In genomic region chr1:186033744-186034345, GRCh38 we compare ENCODE assay signal across 16 cellular contexts.
A peak's percentile ranks its signal among the peaks of the same experiment; 100 is the strongest.
DNase-seq lines count a peak whose midpoint lies in the region; ATAC-seq, FAIRE-seq and TF ChIP-seq lines count a peak whose summit lies in the region.
"Had no signal": no experiment of that assay in that cellular context is flagged by ENCODE, and none has a peak within 500 bp of the region (broad histone marks: within the 10 kb centered on the region; RNA-seq: fewer than 3 reads in every experiment).

No MANE protein-coding gene starts in this region.

- TF ChIP-seq POLR2A in K562 (conservative IDR thresholded peaks at IDR 0.05): no peak

- H3K4me1 ChIP-seq in ACC112 (ENCODE audit: control insufficient read depth, insufficient read depth, low read length, unreplicated experiment) (peaks cover 6% of the 10 kb centered on the region), K562 (replicated peaks in 1 of 2; ENCODE audit: control insufficient read depth in 2 of 2, insufficient read depth in 2 of 2, low read length in 2 of 2) (no peaks in the 10 kb centered on the region)
- H3K4me1 ChIP-seq: uterus had no signal

- H3K27me3 ChIP-seq in ACC112 (ENCODE audit: insufficient read depth, low read length): no peaks in the 10 kb centered on the region
- no peaks in the 10 kb centered on the region for H3K27me3 ChIP-seq in K562 (ENCODE audit: control insufficient read depth in 2 of 2, insufficient read depth in 2 of 2, low read length in 2 of 2)
- H3K27me3 ChIP-seq: uterus had no signal

- no TSS peak for BruUV-seq in K562 (replicated peaks; lab: Mats Ljungman, UMichigan)

- 16% methylated on average over 2 of the region's 2 CpGs for WGBS in K562 (ENCODE audit: insufficient coverage, low coverage, missing lambda C conversion rate)

- H4K20me1 ChIP-seq in K562 (replicated peaks; ENCODE audit: control insufficient read depth, insufficient read depth, low read length): no peaks in the 10 kb centered on the region

- no peaks in the 10 kb centered on the region for H3K9me1 ChIP-seq in K562 (ENCODE audit: control insufficient read depth, insufficient read depth, low read length)

- POLR2A ChIA-PET in K562 (lab: Yijun Ruan, JAX): interaction anchor here (0.7 kb wide), 1 partner anchor 37 kb away, joined by 3 read pairs; no protein-coding TSS in a partner anchor

- no peak overlapping the region for H3K4me2 ChIP-seq in K562 (ENCODE audit: insufficient read depth, low read length)

- no peak for TF ChIP-seq EP300 in K562 (IDR thresholded peaks at IDR 0.05; ENCODE audit: low read length)

- DNase-seq in HS-5 (ENCODE audit: low read depth) (peak; percentile 14), K562 (ENCODE audit: extremely low read depth in 1 of 4, low spot score in 3 of 4) (no peak), iris pigment epithelial cell (ENCODE audit: low read depth) (peak; percentile 30), SKM-1 (lab: John Stamatoyannopoulos, UW; ENCODE audit: unreplicated experiment) (no peak), globus pallidus (ENCODE audit: low spot score) (no peak)
- DNase-seq: activated naive CD8-positive, alpha-beta T cell treated with anti-CD3 and anti-CD28 coated beads, Interleukin-2, amount 10 ng/mL, durations not matched to agents 7 days and 5 days; cortex of kidney; islet precursor cell; NCI-H2029 treated with DMSO at 0.1 percent for 48 hours; stimulated activated CD4-positive, alpha-beta T cell treated with anti-CD3 and anti-CD28 coated beads, Interleukin-4, amount 100 ng/mL, for 4 hours; stimulated activated naive B cell treated with anti-CD40 and anti-IgM and Interleukin-4, amounts not matched to agents 10 μg/mL and 1 μg/mL and 100 μg/mL, for 72 hours; uterus had no signal

- TF ChIP-seq CTCF in K562 (IDR thresholded peaks at IDR 0.05 in 2 of 3, conservative IDR thresholded peaks at IDR 0.05 in 1 of 3; ENCODE audit: insufficient read depth in 2 of 3, low read depth in 1 of 3, low read length in 3 of 3): no peak

- peak overlapping the region; percentile 79 for H2AFZ ChIP-seq in ACC112 (ENCODE audit: low read length, unreplicated experiment)
- H2AFZ ChIP-seq in K562 (ENCODE audit: low read depth, low read length): no peak overlapping the region

- FAIRE-seq in K562 (lab: Jason Lieb, UNC): no peak

- no peak overlapping the region for H3K9ac ChIP-seq in K562 (ENCODE audit: insufficient read depth in 1 of 2, low read depth in 2 of 2, low read length in 2 of 2)

- H3K36me3 ChIP-seq in ACC112 (ENCODE audit: insufficient read depth, low read length) (no peaks in the 10 kb centered on the region), K562 (ENCODE audit: control insufficient read depth, insufficient read depth, low read length) (no peaks in the 10 kb centered on the region)
- H3K36me3 ChIP-seq: uterus had no signal

- H3K4me3 ChIP-seq in ACC112 (ENCODE audit: low read depth, low read length) (no peak overlapping the region), K562 (no peak overlapping the region)
- H3K4me3 ChIP-seq: uterus had no signal

- H3K27ac ChIP-seq in ACC112 (ENCODE audit: low read depth, low read length): peak overlapping the region; percentile 40
- H3K27ac ChIP-seq in K562 (ENCODE audit: extremely low read depth, low read depth, low read length): no peak overlapping the region
- H3K27ac ChIP-seq: uterus had no signal

- H3K79me2 ChIP-seq in ACC112 (ENCODE audit: control insufficient read depth, insufficient read depth, low read length, unreplicated experiment) (no peaks in the 10 kb centered on the region), K562 (ENCODE audit: control insufficient read depth, insufficient read depth, low read length) (no peaks in the 10 kb centered on the region)

- in situ Hi-C loops in K562 (cut with MboI): no loop called here

- no peaks in the 10 kb centered on the region; the same call in 1 of the 2 replicates for H3K9me3 ChIP-seq in K562 (replicated peaks; ENCODE audit: control insufficient read depth, insufficient read depth, low read depth, low read length)
- H3K9me3 ChIP-seq: uterus had no signal

- ATAC-seq in K562 (no peak), GM21737 (IDR thresholded peaks at IDR 0.05; ENCODE audit: unreplicated experiment) (no peak), GM21515 (IDR thresholded peaks at IDR 0.05; ENCODE audit: unreplicated experiment) (no peak)
- ATAC-seq: activated CD4-positive, CD25-positive, alpha-beta regulatory T cell treated with anti-CD3 and anti-CD28 coated beads, Interleukin-2, amount 50 U/mL, for 24 hours; stimulated activated naive B cell treated with anti-CD40 and anti-IgM and Interleukin-4, amounts not matched to agents 10 μg/mL and 1 μg/mL and 100 μg/mL, for 72 hours had no signal

- 0 out of 4 replicates have a peak, but pooled peaks of 1 of the 2 experiments have one; percentile 9 for TF ChIP-seq RAD21 in K562 (CRISPR knock-in tag; conservative IDR thresholded peaks at IDR 0.05 in 1 of 2, IDR thresholded peaks at IDR 0.05 in 1 of 2)

- CTCF ChIA-PET in K562 (lab: Yijun Ruan, JAX; ENCODE audit: low intra/inter-chr PET ratio): no interaction called here

- intact Hi-C loops in K562 (cut with micrococcal nuclease): no loop called here

TF ChIP-seq in K562, 482 proteins besides CTCF, POLR2A, EP300 and RAD21:
- TF ChIP-seq, protein P1, sequence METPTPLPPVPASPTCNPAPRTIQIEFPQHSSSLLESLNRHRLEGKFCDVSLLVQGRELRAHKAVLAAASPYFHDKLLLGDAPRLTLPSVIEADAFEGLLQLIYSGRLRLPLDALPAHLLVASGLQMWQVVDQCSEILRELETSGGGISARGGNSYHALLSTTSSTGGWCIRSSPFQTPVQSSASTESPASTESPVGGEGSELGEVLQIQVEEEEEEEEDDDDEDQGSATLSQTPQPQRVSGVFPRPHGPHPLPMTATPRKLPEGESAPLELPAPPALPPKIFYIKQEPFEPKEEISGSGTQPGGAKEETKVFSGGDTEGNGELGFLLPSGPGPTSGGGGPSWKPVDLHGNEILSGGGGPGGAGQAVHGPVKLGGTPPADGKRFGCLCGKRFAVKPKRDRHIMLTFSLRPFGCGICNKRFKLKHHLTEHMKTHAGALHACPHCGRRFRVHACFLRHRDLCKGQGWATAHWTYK (CRISPR knock-in tag; IDR thresholded peaks at IDR 0.05): no peak
- no peak for TF ChIP-seq HMG20A (CRISPR knock-in tag; conservative IDR thresholded peaks at IDR 0.05)
- no peak for TF ChIP-seq ZNF3 (CRISPR knock-in tag; IDR thresholded peaks at IDR 0.05)
- TF ChIP-seq COPS2 (conservative IDR thresholded peaks at IDR 0.05): no peak
- no peak for TF ChIP-seq THAP7 (CRISPR knock-in tag; IDR thresholded peaks at IDR 0.05)
- TF ChIP-seq NFIC (IDR thresholded peaks at IDR 0.05): peak; percentile 99
- no peak for TF ChIP-seq NFATC3 (IDR thresholded peaks at IDR 0.05)
- peak; percentile 99 for TF ChIP-seq NFIX (CRISPR knock-in tag; IDR thresholded peaks at IDR 0.05; ENCODE audit: low read depth)
- TF ChIP-seq SMAD1 (IDR thresholded peaks at IDR 0.05; ENCODE audit: low read depth, low read length, partially characterized antibody): peak; percentile 64
- no peak for TF ChIP-seq ZNF184 (CRISPR knock-in tag; IDR thresholded peaks at IDR 0.05)
- no peak for TF ChIP-seq HNRNPUL1 (IDR thresholded peaks at IDR 0.05; ENCODE audit: low read length)
- TF ChIP-seq MEIS2 (IDR thresholded peaks at IDR 0.05; ENCODE audit: partially characterized antibody): peak; percentile 68
- TF ChIP-seq ZNF134 (CRISPR knock-in tag; conservative IDR thresholded peaks at IDR 0.05): no peak
- TF ChIP-seq, protein P2, sequence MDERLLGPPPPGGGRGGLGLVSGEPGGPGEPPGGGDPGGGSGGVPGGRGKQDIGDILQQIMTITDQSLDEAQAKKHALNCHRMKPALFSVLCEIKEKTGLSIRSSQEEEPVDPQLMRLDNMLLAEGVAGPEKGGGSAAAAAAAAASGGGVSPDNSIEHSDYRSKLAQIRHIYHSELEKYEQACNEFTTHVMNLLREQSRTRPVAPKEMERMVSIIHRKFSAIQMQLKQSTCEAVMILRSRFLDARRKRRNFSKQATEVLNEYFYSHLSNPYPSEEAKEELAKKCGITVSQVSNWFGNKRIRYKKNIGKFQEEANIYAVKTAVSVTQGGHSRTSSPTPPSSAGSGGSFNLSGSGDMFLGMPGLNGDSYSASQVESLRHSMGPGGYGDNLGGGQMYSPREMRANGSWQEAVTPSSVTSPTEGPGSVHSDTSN (CRISPR knock-in tag; IDR thresholded peaks at IDR 0.05; ENCODE audit: low read depth): no peak
- TF ChIP-seq, protein P2 (tag; conservative IDR thresholded peaks at IDR 0.05; ENCODE audit: low read depth): peak; percentile 67; the same call in 1 of the 2 replicates
- no peak for TF ChIP-seq STAG1 (CRISPR knock-in tag; IDR thresholded peaks at IDR 0.05; ENCODE audit: borderline replicate concordance)
- no peak for TF ChIP-seq TAF1 (IDR thresholded peaks at IDR 0.05; ENCODE audit: control insufficient read depth, extremely low read depth, insufficient read depth, low read length, severe bottlenecking)
- no peak for TF ChIP-seq ZNF143 (CRISPR knock-in tag; IDR thresholded peaks at IDR 0.05)
- TF ChIP-seq HOXB6 (CRISPR knock-in tag; IDR thresholded peaks at IDR 0.05; ENCODE audit: borderline replicate concordance): no peak
- TF ChIP-seq ZNF316 (IDR thresholded peaks at IDR 0.05): no peak
- TF ChIP-seq, protein P3, sequence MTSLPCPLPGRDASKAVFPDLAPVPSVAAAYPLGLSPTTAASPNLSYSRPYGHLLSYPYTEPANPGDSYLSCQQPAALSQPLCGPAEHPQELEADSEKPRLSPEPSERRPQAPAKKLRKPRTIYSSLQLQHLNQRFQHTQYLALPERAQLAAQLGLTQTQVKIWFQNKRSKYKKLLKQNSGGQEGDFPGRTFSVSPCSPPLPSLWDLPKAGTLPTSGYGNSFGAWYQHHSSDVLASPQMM (CRISPR knock-in tag; IDR thresholded peaks at IDR 0.05): no peak

Comparison
In these comparisons a context has a peak if more than half of its experiments do, and no peak if none do; other contexts are left out.
1. DNase-seq: peak in HS-5 (single experiment) and iris pigment epithelial cell (single experiment); none in K562 (0 of 4), SKM-1 (single experiment) and globus pallidus (single experiment).